Comparison of ENCODE assay signal across 19 cellular contexts in the genomic region with DNA sequence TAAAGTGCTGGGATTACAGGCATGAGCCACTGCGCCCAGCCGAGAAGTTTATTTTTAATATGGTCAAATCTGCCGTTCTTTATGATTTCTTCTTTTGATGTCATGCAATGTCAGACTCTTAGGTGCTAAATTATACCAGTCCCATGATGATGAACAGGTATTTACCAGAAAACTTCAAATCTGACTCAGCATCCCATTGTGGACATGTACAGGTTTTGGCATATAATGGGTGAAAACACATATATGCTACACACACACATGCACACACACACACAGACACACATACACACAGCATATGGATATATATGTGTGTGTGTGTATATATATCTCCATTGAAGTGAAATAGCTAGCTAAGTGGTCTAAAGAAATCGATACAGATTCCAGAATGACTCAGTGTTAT. TPM values are rescaled to one million over a fixed set of nuclear protein-coding genes. Genes with fewer than 3 reads are reported as not detected.
DNase-seq lines count a peak whose midpoint lies in the region; ATAC-seq, FAIRE-seq and TF ChIP-seq lines count a peak whose summit lies in the region.
"Had no signal": no experiment of that assay in that cellular context is flagged by ENCODE, and none has a peak within 500 bp of the region (broad histone marks: within the 10 kb centered on the region; RNA-seq: fewer than 3 reads in every experiment).

No MANE protein-coding gene starts in this region.

- no peak overlapping the region for H3K27ac ChIP-seq in left lung
- H3K27ac ChIP-seq: A549, HL-60 had no signal

- H3K27me3 ChIP-seq in left lung: no peaks in the 10 kb centered on the region

- H3K4me1 ChIP-seq in left lung: peaks cover 0 to 83% of the 10 kb centered on the region in 2 donors
- H3K4me1 ChIP-seq: A549, HAP-1 had no signal

- peak; percentile 33 for FAIRE-seq in GM19239 (lab: Jason Lieb, UNC)
- FAIRE-seq: A549 had no signal

- no peak for DNase-seq in activated naive CD8-positive, alpha-beta T cell treated with anti-CD3 and anti-CD28 coated beads, Interleukin-2, amount 50 U/mL, for 24 hours
- DNase-seq in activated naive CD8-positive, alpha-beta T cell treated with anti-CD3 and anti-CD28 coated beads for 36 hours: no peak
- DNase-seq in GM19239 (ENCODE audit: insufficient read length, low spot score) (no peak), NCI-H146 treated with DMSO at 0.1 percent for 48 hours (lab: John Stamatoyannopoulos, UW; ENCODE audit: unreplicated experiment) (no peak), SKM-1 treated with dmso at 0.1 percent for 144 hours (lab: John Stamatoyannopoulos, UW; ENCODE audit: unreplicated experiment) (no peak), left lung (no peak)
- DNase-seq in central memory CD8-positive, alpha-beta T cell (ENCODE audit: low spot score in 2 of 2): no peak
- DNase-seq: Calu3, DMS53, MV-4-11, NCI-H1417, NCI-H2029, NCI-H2171, NCI-H446 treated with DMSO at 0.1 percent for 48 hours, RPMI8226 had no signal

- no peaks in the 10 kb centered on the region for H3K9me3 Mint-ChIP-seq in activated naive CD8-positive, alpha-beta T cell treated with anti-CD3 and anti-CD28 coated beads, Interleukin-2, amount 50 U/mL, for 24 hours
- peaks cover 2% of the 10 kb centered on the region for H3K9me3 Mint-ChIP-seq in activated naive CD8-positive, alpha-beta T cell treated with anti-CD3 and anti-CD28 coated beads for 36 hours
- H3K9me3 Mint-ChIP-seq in central memory CD8-positive, alpha-beta T cell: peaks cover 6% of the 10 kb centered on the region
- H3K9me3 Mint-ChIP-seq in stimulated activated memory B cell treated with anti-CD40 and anti-IgM and Interleukin-4, amounts not matched to agents 10 μg/mL and 1 μg/mL and 100 μg/mL, for 72 hours: no peaks in the 10 kb centered on the region

- no peaks in the 10 kb centered on the region for H3K36me3 ChIP-seq in left lung
- H3K36me3 ChIP-seq: HAP-1 had no signal

- H3K4me3 ChIP-seq in left lung: no peak overlapping the region
- H3K4me3 ChIP-seq: A549, HAP-1 had no signal

- ATAC-seq in activated naive CD8-positive, alpha-beta T cell treated with anti-CD3 and anti-CD28 coated beads, Interleukin-2, amount 50 U/mL, for 24 hours: no peak
- no peak for ATAC-seq in central memory CD8-positive, alpha-beta T cell (replicated peaks; ENCODE audit: extremely low read depth, poor library complexity, severe bottlenecking)
- ATAC-seq in stimulated activated memory B cell treated with anti-CD40 and anti-IgM and Interleukin-4, amounts not matched to agents 10 μg/mL and 1 μg/mL and 100 μg/mL, for 72 hours: no peak
- no peak for ATAC-seq in left lung
- ATAC-seq: A549 had no signal

- intact Hi-C loops in left lung (cut with DNase I): no loop called here

- peak overlapping the region; percentile 15 for H3K4me3 Mint-ChIP-seq in activated naive CD8-positive, alpha-beta T cell treated with anti-CD3 and anti-CD28 coated beads, Interleukin-2, amount 50 U/mL, for 24 hours
- H3K4me3 Mint-ChIP-seq in activated naive CD8-positive, alpha-beta T cell treated with anti-CD3 and anti-CD28 coated beads for 36 hours: no peak overlapping the region
- peak overlapping the region; percentile 98 for H3K4me3 Mint-ChIP-seq in central memory CD8-positive, alpha-beta T cell
- peak overlapping the region; percentile 18 for H3K4me3 Mint-ChIP-seq in stimulated activated memory B cell treated with anti-CD40 and anti-IgM and Interleukin-4, amounts not matched to agents 10 μg/mL and 1 μg/mL and 100 μg/mL, for 72 hours

- no peaks in the 10 kb centered on the region for H3K27me3 Mint-ChIP-seq in activated naive CD8-positive, alpha-beta T cell treated with anti-CD3 and anti-CD28 coated beads, Interleukin-2, amount 50 U/mL, for 24 hours
- H3K27me3 Mint-ChIP-seq in activated naive CD8-positive, alpha-beta T cell treated with anti-CD3 and anti-CD28 coated beads for 36 hours: peaks cover 12% of the 10 kb centered on the region
- no peaks in the 10 kb centered on the region for H3K27me3 Mint-ChIP-seq in central memory CD8-positive, alpha-beta T cell
- no peaks in the 10 kb centered on the region for H3K27me3 Mint-ChIP-seq in stimulated activated memory B cell treated with anti-CD40 and anti-IgM and Interleukin-4, amounts not matched to agents 10 μg/mL and 1 μg/mL and 100 μg/mL, for 72 hours

- no peaks in the 10 kb centered on the region for H3K9me3 ChIP-seq in left lung
- H3K9me3 ChIP-seq: A549, HAP-1 had no signal

- no peak for TF ChIP-seq CTCF in left lung (IDR thresholded peaks at IDR 0.05)

- peaks cover 4% of the 10 kb centered on the region for H3K36me3 Mint-ChIP-seq in activated naive CD8-positive, alpha-beta T cell treated with anti-CD3 and anti-CD28 coated beads, Interleukin-2, amount 50 U/mL, for 24 hours (ENCODE audit: low read depth)
- peaks cover 6% of the 10 kb centered on the region for H3K36me3 Mint-ChIP-seq in activated naive CD8-positive, alpha-beta T cell treated with anti-CD3 and anti-CD28 coated beads for 36 hours
- H3K36me3 Mint-ChIP-seq in central memory CD8-positive, alpha-beta T cell (ENCODE audit: insufficient read depth): peaks cover 61% of the 10 kb centered on the region
- H3K36me3 Mint-ChIP-seq in stimulated activated memory B cell treated with anti-CD40 and anti-IgM and Interleukin-4, amounts not matched to agents 10 μg/mL and 1 μg/mL and 100 μg/mL, for 72 hours: peaks cover 33% of the 10 kb centered on the region

- no peak overlapping the region for H3K27ac Mint-ChIP-seq in activated naive CD8-positive, alpha-beta T cell treated with anti-CD3 and anti-CD28 coated beads, Interleukin-2, amount 50 U/mL, for 24 hours
- no peak overlapping the region for H3K27ac Mint-ChIP-seq in activated naive CD8-positive, alpha-beta T cell treated with anti-CD3 and anti-CD28 coated beads for 36 hours
- H3K27ac Mint-ChIP-seq in central memory CD8-positive, alpha-beta T cell (ENCODE audit: low read depth): peak overlapping the region; percentile 91
- peak overlapping the region; percentile 97 for H3K27ac Mint-ChIP-seq in stimulated activated memory B cell treated with anti-CD40 and anti-IgM and Interleukin-4, amounts not matched to agents 10 μg/mL and 1 μg/mL and 100 μg/mL, for 72 hours

- peaks cover 35% of the 10 kb centered on the region for H3K4me1 Mint-ChIP-seq in activated naive CD8-positive, alpha-beta T cell treated with anti-CD3 and anti-CD28 coated beads, Interleukin-2, amount 50 U/mL, for 24 hours
- peaks cover 12% of the 10 kb centered on the region for H3K4me1 Mint-ChIP-seq in activated naive CD8-positive, alpha-beta T cell treated with anti-CD3 and anti-CD28 coated beads for 36 hours
- peaks cover 76% of the 10 kb centered on the region for H3K4me1 Mint-ChIP-seq in central memory CD8-positive, alpha-beta T cell
- peaks cover 88% of the 10 kb centered on the region for H3K4me1 Mint-ChIP-seq in stimulated activated memory B cell treated with anti-CD40 and anti-IgM and Interleukin-4, amounts not matched to agents 10 μg/mL and 1 μg/mL and 100 μg/mL, for 72 hours

RNA-seq across cellular contexts. Expression of a gene that starts 7.4 kb away (rescaled TPM):
- total RNA-seq in activated naive CD8-positive, alpha-beta T cell treated with anti-CD3 and anti-CD28 coated beads for 36 hours: 1 to 10 TPM; 2.2 to 2.3 TPM
- 10 to 100 TPM; 20.2 to 67.3 TPM for total RNA-seq in left lung
- total RNA-seq: Calu3 had no signal

RNA-seq across cellular contexts. Expression of a gene that starts 52.7 kb away (rescaled TPM):
- not detected for total RNA-seq in activated naive CD8-positive, alpha-beta T cell treated with anti-CD3 and anti-CD28 coated beads for 36 hours
- 10 to 100 TPM; 16.9 to 20.1 TPM for total RNA-seq in left lung
- total RNA-seq: Calu3 had no signal

Comparison
In these comparisons a context has a peak if more than half of its experiments do, and no peak if none do; other contexts are left out.
1. H3K27ac Mint-ChIP-seq: peak in central memory CD8-positive, alpha-beta T cell (single experiment) and stimulated activated memory B cell treated with anti-CD40 and anti-IgM and Interleukin-4, amounts not matched to agents 10 μg/mL and 1 μg/mL and 100 μg/mL, for 72 hours (single experiment); none in activated naive CD8-positive, alpha-beta T cell treated with anti-CD3 and anti-CD28 coated beads, Interleukin-2, amount 50 U/mL, for 24 hours (single experiment) and activated naive CD8-positive, alpha-beta T cell treated with anti-CD3 and anti-CD28 coated beads for 36 hours (single experiment).
2. RNA of a gene that starts 7.4 kb away (total RNA-seq): 20.2 to 67.3 TPM in left lung; 2.2 to 2.3 TPM in activated naive CD8-positive, alpha-beta T cell treated with anti-CD3 and anti-CD28 coated beads for 36 hours; every median in the first group is over 4 times any median in the second.
3. RNA of a gene that starts 52.7 kb away (total RNA-seq): 16.9 to 20.1 TPM in left lung; not detected in activated naive CD8-positive, alpha-beta T cell treated with anti-CD3 and anti-CD28 coated beads for 36 hours; every median in the first group is over 10 times any median in the second.